Comparison of ENCODE assay signal across 1 cellular context in genomic region chr1:18443573-18444520, GRCh38.
TF ChIP-seq lines count a peak whose summit lies in the region.

No MANE protein-coding gene starts in this region.

TF ChIP-seq in K562, 482 proteins besides CTCF, POLR2A, EP300 and RAD21 (continued from another document and continues in another):
- TF ChIP-seq, protein P1, sequence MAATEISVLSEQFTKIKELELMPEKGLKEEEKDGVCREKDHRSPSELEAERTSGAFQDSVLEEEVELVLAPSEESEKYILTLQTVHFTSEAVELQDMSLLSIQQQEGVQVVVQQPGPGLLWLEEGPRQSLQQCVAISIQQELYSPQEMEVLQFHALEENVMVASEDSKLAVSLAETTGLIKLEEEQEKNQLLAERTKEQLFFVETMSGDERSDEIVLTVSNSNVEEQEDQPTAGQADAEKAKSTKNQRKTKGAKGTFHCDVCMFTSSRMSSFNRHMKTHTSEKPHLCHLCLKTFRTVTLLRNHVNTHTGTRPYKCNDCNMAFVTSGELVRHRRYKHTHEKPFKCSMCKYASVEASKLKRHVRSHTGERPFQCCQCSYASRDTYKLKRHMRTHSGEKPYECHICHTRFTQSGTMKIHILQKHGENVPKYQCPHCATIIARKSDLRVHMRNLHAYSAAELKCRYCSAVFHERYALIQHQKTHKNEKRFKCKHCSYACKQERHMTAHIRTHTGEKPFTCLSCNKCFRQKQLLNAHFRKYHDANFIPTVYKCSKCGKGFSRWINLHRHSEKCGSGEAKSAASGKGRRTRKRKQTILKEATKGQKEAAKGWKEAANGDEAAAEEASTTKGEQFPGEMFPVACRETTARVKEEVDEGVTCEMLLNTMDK (IDR thresholded peaks at IDR 0.05; ENCODE audit: borderline replicate concordance, insufficient read depth, low read depth, low read length, poor library complexity, severe bottlenecking), result no peak
- TF ChIP-seq HDAC2 (IDR thresholded peaks at IDR 0.05) (0 out of 2 replicates have a peak, but pooled peaks have one; percentile 60), SRSF9 (IDR thresholded peaks at IDR 0.05; ENCODE audit: borderline replicate concordance, low read depth, low read length) (no peak), RNF219 (CRISPR knock-in tag; IDR thresholded peaks at IDR 0.05) (no peak), ZBTB17 (CRISPR knock-in tag; IDR thresholded peaks at IDR 0.05) (peak; percentile 89), FOSL1 (tag; conservative IDR thresholded peaks at IDR 0.05) (peak; percentile 33; the same call in 1 of the 2 replicates), TCF3 (CRISPR knock-in tag; IDR thresholded peaks at IDR 0.05) (peak; percentile 66), ZFP1 (CRISPR knock-in tag; IDR thresholded peaks at IDR 0.05) (peak; percentile 76; the same call in 1 of the 2 replicates), NCOR1 (IDR thresholded peaks at IDR 0.05) (peak; percentile 20; the same call in 1 of the 2 replicates), ZNF75A (CRISPR knock-in tag; IDR thresholded peaks at IDR 0.05) (peak; percentile 67; the same call in 1 of the 2 replicates), SAFB2 (IDR thresholded peaks at IDR 0.05; ENCODE audit: borderline replicate concordance, low read depth, low read length, severe bottlenecking) (no peak), NCOA6 (IDR thresholded peaks at IDR 0.05) (no peak), SMARCA4 (IDR thresholded peaks at IDR 0.05) (peak; percentile 59; the same call in 1 of the 2 replicates), EZH2 (IDR thresholded peaks at IDR 0.05; ENCODE audit: borderline replicate concordance, low read depth, low read length) (no peak), NR1H2 (CRISPR knock-in tag; IDR thresholded peaks at IDR 0.05) (no peak), IRF2 (CRISPR knock-in tag; IDR thresholded peaks at IDR 0.05) (no peak), THAP7 (CRISPR knock-in tag; IDR thresholded peaks at IDR 0.05) (no peak), MAZ (CRISPR knock-in tag; conservative IDR thresholded peaks at IDR 0.05 in 1 of 2, IDR thresholded peaks at IDR 0.05 in 1 of 2) (peak in 1 of 2 experiments; percentile 53; a peak in 2 of 4 replicates), BCL6 (CRISPR knock-in tag; IDR thresholded peaks at IDR 0.05) (peak; percentile 76; the same call in 1 of the 2 replicates), CBX3 (IDR thresholded peaks at IDR 0.05; ENCODE audit: borderline replicate concordance in 1 of 2, low read length in 2 of 2) (no peak), ZBTB9 (CRISPR knock-in tag; IDR thresholded peaks at IDR 0.05) (peak; percentile 88), ZNF76 (CRISPR knock-in tag; IDR thresholded peaks at IDR 0.05; ENCODE audit: borderline replicate concordance) (peak; percentile 96), SMAD1 (IDR thresholded peaks at IDR 0.05; ENCODE audit: low read depth, low read length, partially characterized antibody) (no peak), SMARCA5 (IDR thresholded peaks at IDR 0.05) (no peak), BRD4 (IDR thresholded peaks at IDR 0.05) (no peak), ZNF239 (CRISPR knock-in tag; IDR thresholded peaks at IDR 0.05) (peak; percentile 84), ZNF408 (CRISPR knock-in tag; IDR thresholded peaks at IDR 0.05; ENCODE audit: low read depth) (no peak), NFIX (CRISPR knock-in tag; IDR thresholded peaks at IDR 0.05; ENCODE audit: low read depth) (no peak), NR2C1 (IDR thresholded peaks at IDR 0.05) (no peak), NR2C1 (tag; IDR thresholded peaks at IDR 0.05) (no peak), BRF1 (IDR thresholded peaks at IDR 0.05; ENCODE audit: borderline replicate concordance, extremely low read depth, insufficient read length) (no peak), ATF4 (CRISPR knock-in tag; IDR thresholded peaks at IDR 0.05) (peak; percentile 77)
- TF ChIP-seq, protein P2, sequence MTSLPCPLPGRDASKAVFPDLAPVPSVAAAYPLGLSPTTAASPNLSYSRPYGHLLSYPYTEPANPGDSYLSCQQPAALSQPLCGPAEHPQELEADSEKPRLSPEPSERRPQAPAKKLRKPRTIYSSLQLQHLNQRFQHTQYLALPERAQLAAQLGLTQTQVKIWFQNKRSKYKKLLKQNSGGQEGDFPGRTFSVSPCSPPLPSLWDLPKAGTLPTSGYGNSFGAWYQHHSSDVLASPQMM (CRISPR knock-in tag; IDR thresholded peaks at IDR 0.05), result no peak
- TF ChIP-seq, protein P3, sequence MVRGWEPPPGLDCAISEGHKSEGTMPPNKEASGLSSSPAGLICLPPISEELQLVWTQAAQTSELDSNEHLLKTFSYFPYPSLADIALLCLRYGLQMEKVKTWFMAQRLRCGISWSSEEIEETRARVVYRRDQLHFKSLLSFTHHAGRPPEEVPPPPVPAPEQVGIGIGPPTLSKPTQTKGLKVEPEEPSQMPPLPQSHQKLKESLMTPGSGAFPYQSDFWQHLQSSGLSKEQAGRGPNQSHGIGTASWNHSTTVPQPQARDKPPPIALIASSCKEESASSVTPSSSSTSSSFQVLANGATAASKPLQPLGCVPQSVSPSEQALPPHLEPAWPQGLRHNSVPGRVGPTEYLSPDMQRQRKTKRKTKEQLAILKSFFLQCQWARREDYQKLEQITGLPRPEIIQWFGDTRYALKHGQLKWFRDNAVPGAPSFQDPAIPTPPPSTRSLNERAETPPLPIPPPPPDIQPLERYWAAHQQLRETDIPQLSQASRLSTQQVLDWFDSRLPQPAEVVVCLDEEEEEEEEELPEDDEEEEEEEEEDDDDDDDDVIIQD (CRISPR knock-in tag; IDR thresholded peaks at IDR 0.05), result no peak
- TF ChIP-seq, protein P4, sequence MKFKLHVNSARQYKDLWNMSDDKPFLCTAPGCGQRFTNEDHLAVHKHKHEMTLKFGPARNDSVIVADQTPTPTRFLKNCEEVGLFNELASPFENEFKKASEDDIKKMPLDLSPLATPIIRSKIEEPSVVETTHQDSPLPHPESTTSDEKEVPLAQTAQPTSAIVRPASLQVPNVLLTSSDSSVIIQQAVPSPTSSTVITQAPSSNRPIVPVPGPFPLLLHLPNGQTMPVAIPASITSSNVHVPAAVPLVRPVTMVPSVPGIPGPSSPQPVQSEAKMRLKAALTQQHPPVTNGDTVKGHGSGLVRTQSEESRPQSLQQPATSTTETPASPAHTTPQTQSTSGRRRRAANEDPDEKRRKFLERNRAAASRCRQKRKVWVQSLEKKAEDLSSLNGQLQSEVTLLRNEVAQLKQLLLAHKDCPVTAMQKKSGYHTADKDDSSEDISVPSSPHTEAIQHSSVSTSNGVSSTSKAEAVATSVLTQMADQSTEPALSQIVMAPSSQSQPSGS (CRISPR knock-in tag; IDR thresholded peaks at IDR 0.05), result no peak
- TF ChIP-seq, protein P5, sequence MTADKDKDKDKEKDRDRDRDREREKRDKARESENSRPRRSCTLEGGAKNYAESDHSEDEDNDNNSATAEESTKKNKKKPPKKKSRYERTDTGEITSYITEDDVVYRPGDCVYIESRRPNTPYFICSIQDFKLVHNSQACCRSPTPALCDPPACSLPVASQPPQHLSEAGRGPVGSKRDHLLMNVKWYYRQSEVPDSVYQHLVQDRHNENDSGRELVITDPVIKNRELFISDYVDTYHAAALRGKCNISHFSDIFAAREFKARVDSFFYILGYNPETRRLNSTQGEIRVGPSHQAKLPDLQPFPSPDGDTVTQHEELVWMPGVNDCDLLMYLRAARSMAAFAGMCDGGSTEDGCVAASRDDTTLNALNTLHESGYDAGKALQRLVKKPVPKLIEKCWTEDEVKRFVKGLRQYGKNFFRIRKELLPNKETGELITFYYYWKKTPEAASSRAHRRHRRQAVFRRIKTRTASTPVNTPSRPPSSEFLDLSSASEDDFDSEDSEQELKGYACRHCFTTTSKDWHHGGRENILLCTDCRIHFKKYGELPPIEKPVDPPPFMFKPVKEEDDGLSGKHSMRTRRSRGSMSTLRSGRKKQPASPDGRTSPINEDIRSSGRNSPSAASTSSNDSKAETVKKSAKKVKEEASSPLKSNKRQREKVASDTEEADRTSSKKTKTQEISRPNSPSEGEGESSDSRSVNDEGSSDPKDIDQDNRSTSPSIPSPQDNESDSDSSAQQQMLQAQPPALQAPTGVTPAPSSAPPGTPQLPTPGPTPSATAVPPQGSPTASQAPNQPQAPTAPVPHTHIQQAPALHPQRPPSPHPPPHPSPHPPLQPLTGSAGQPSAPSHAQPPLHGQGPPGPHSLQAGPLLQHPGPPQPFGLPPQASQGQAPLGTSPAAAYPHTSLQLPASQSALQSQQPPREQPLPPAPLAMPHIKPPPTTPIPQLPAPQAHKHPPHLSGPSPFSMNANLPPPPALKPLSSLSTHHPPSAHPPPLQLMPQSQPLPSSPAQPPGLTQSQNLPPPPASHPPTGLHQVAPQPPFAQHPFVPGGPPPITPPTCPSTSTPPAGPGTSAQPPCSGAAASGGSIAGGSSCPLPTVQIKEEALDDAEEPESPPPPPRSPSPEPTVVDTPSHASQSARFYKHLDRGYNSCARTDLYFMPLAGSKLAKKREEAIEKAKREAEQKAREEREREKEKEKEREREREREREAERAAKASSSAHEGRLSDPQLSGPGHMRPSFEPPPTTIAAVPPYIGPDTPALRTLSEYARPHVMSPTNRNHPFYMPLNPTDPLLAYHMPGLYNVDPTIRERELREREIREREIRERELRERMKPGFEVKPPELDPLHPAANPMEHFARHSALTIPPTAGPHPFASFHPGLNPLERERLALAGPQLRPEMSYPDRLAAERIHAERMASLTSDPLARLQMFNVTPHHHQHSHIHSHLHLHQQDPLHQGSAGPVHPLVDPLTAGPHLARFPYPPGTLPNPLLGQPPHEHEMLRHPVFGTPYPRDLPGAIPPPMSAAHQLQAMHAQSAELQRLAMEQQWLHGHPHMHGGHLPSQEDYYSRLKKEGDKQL (CRISPR knock-in tag; IDR thresholded peaks at IDR 0.05; ENCODE audit: borderline replicate concordance), result no peak
- TF ChIP-seq, protein P6, sequence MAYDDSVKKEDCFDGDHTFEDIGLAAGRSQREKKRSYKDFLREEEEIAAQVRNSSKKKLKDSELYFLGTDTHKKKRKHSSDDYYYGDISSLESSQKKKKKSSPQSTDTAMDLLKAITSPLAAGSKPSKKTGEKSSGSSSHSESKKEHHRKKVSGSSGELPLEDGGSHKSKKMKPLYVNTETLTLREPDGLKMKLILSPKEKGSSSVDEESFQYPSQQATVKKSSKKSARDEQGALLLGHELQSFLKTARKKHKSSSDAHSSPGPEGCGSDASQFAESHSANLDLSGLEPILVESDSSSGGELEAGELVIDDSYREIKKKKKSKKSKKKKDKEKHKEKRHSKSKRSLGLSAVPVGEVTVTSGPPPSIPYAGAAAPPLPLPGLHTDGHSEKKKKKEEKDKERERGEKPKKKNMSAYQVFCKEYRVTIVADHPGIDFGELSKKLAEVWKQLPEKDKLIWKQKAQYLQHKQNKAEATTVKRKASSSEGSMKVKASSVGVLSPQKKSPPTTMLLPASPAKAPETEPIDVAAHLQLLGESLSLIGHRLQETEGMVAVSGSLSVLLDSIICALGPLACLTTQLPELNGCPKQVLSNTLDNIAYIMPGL (CRISPR knock-in tag; IDR thresholded peaks at IDR 0.05), result no peak
- TF ChIP-seq, protein P7, sequence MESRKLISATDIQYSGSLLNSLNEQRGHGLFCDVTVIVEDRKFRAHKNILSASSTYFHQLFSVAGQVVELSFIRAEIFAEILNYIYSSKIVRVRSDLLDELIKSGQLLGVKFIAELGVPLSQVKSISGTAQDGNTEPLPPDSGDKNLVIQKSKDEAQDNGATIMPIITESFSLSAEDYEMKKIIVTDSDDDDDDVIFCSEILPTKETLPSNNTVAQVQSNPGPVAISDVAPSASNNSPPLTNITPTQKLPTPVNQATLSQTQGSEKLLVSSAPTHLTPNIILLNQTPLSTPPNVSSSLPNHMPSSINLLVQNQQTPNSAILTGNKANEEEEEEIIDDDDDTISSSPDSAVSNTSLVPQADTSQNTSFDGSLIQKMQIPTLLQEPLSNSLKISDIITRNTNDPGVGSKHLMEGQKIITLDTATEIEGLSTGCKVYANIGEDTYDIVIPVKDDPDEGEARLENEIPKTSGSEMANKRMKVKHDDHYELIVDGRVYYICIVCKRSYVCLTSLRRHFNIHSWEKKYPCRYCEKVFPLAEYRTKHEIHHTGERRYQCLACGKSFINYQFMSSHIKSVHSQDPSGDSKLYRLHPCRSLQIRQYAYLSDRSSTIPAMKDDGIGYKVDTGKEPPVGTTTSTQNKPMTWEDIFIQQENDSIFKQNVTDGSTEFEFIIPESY (CRISPR knock-in tag; IDR thresholded peaks at IDR 0.05), result no peak
- TF ChIP-seq, protein P8, sequence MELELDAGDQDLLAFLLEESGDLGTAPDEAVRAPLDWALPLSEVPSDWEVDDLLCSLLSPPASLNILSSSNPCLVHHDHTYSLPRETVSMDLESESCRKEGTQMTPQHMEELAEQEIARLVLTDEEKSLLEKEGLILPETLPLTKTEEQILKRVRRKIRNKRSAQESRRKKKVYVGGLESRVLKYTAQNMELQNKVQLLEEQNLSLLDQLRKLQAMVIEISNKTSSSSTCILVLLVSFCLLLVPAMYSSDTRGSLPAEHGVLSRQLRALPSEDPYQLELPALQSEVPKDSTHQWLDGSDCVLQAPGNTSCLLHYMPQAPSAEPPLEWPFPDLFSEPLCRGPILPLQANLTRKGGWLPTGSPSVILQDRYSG (tag; conservative IDR thresholded peaks at IDR 0.05; ENCODE audit: low read depth), result peak; percentile 90
